Comparison of ENCODE assay signal across 12 cellular contexts in genomic region chr3:188446791-188447190, GRCh38.
DNase-seq lines count a peak whose midpoint lies in the region; ATAC-seq and TF ChIP-seq lines count a peak whose summit lies in the region.
"Had no signal": no experiment of that assay in that cellular context is flagged by ENCODE, and none has a peak within 500 bp of the region (broad histone marks: within the 10 kb centered on the region; RNA-seq: fewer than 3 reads in every experiment).

No MANE protein-coding gene starts in this region.

- peak; percentile 53 for ATAC-seq in HG02571 (IDR thresholded peaks at IDR 0.05; ENCODE audit: unreplicated experiment)
- peak; percentile 47 for ATAC-seq in HG03460 (IDR thresholded peaks at IDR 0.05; ENCODE audit: unreplicated experiment)
- ATAC-seq in natural killer cell: peak in 2 of 3 donors; percentile 61 to 64
- ATAC-seq in GM21619 (IDR thresholded peaks at IDR 0.05; ENCODE audit: unreplicated experiment): no peak

- DNase-seq in DMS79 treated with DMSO at 0.1 percent for 48 hours (lab: John Stamatoyannopoulos, UW): peak; percentile 54
- no peak for DNase-seq in DMS79 (lab: John Stamatoyannopoulos, UW)
- no peak for DNase-seq in natural killer cell
- DNase-seq in testis: no peak
- no peak for DNase-seq in activated effector memory CD4-positive, alpha-beta T cell treated with anti-CD3 and anti-CD28 coated beads, Interleukin-2, amount 50 U/mL, for 16 hours
- DNase-seq: adrenal gland; effector CD8-positive, alpha-beta T cell; SHP77 treated with DMSO at 0.1 percent for 48 hours had no signal

- H3K27ac ChIP-seq in testis: peak overlapping the region in 1 of 2 donors; percentile 29
- H3K27ac ChIP-seq: 22Rv1, adrenal gland had no signal

- no peaks in the 10 kb centered on the region for H3K27me3 Mint-ChIP-seq in natural killer cell (ENCODE audit: low read depth in 2 of 2)

- peak overlapping the region; percentile 79 for H3K4me3 Mint-ChIP-seq in natural killer cell

- WGBS in testis, 2 donors: 85 to 92% methylated on average over 2 of the region's 2 CpGs

- no peaks in the 10 kb centered on the region for H3K4me1 ChIP-seq in testis

- peaks cover 51 to 54% of the 10 kb centered on the region in 2 donors for H3K4me1 Mint-ChIP-seq in natural killer cell

- no peak for TF ChIP-seq POLR2A in testis (IDR thresholded peaks at IDR 0.05)

- H3K36me3 ChIP-seq in testis (ENCODE audit: low read depth, missing control alignments): no peaks in the 10 kb centered on the region
- H3K36me3 ChIP-seq: adrenal gland had no signal

- H3K9me3 ChIP-seq in testis: no peaks in the 10 kb centered on the region
- H3K9me3 ChIP-seq: adrenal gland had no signal

- H3K27me3 ChIP-seq in testis: no peaks in the 10 kb centered on the region
- H3K27me3 ChIP-seq: adrenal gland had no signal

- intact Hi-C loops in natural killer cell (cut with micrococcal nuclease): loop anchor here (10.0 kb wide), 1 partner anchor 292 kb away; the partner anchor contains the start of gene LPP
- intact Hi-C loops in testis (cut with DNase I; ENCODE audit: low total_unique reads): no loop called here

- no peaks in the 10 kb centered on the region for H3K36me3 Mint-ChIP-seq in natural killer cell

- H3K4me3 ChIP-seq in testis: no peak overlapping the region
- H3K4me3 ChIP-seq: adrenal gland had no signal

- no peaks in the 10 kb centered on the region for H3K9me3 Mint-ChIP-seq in natural killer cell

- peak overlapping the region; percentile 81 to 87 for H3K27ac Mint-ChIP-seq in natural killer cell

- TF ChIP-seq CTCF in natural killer cell (IDR thresholded peaks at IDR 0.05) (no peak), testis (IDR thresholded peaks at IDR 0.05) (no peak)
